In the genomic region with DNA sequence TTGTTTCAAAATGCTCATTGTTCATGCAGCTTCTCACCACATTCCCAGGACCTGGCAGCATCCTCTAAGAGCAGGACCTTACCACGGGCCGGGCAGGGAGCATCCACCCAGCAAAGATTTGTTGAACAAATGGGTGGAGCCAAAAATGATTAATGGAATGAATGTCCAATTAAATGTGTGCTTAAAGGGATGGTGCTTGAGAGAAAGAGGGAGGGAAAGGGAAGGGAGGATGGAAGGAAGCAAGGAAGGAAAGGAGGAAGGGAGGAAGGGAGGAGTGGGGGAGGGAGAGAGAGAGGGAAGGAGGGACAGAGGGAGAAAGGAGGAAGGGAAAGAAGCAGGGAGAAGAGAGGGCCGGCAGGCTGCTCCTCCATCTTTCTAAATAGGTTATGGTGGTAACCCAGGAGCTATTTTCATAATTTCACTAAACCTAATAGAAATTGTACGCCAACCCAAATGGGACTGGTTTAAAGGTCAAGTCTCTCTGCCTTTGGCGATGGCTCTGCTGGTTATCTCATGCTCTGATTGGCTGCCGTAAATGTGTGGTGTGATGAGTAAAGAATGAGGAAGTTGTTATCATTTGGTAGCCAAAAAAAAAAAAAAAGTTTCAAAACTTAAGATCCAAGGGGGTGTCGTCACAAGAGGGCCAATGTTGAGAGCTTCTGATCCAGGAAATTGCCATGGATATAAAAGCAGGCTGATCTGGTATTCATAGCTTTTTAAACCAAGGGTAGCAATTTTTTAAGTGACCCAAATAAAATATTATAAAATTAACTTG, we compare ENCODE assay signal across 12 cellular contexts.
DNase-seq lines count a peak whose midpoint lies in the region; ATAC-seq and TF ChIP-seq lines count a peak whose summit lies in the region.
"Had no signal": no experiment of that assay in that cellular context is flagged by ENCODE, and none has a peak within 500 bp of the region (broad histone marks: within the 10 kb centered on the region; RNA-seq: fewer than 3 reads in every experiment).

No MANE protein-coding gene starts in this region.

- CTCF ChIA-PET in CD8-positive, alpha-beta T cell (lab: Charles Lee): no interaction called here
- CTCF ChIA-PET in OCI-LY7 (lab: Charles Lee; ENCODE audit: unreplicated experiment): no interaction called here

- H3K4me2 ChIP-seq in OCI-LY7 (ENCODE audit: low read length): no peak overlapping the region

- 19% methylated on average over 7 of the region's 7 CpGs for WGBS in liver

- TF ChIP-seq CTCF in brain microvascular endothelial cell (IDR thresholded peaks at IDR 0.05; ENCODE audit: low read depth, low read length, missing control alignments): no peak
- no peak for TF ChIP-seq CTCF in liver (IDR thresholded peaks at IDR 0.05; ENCODE audit: low read depth, low read length, missing input control)
- no peak for TF ChIP-seq CTCF in CD8-positive, alpha-beta T cell (IDR thresholded peaks at IDR 0.05)
- no peak for TF ChIP-seq CTCF in OCI-LY7 (conservative IDR thresholded peaks at IDR 0.05; ENCODE audit: low read length)

- H3K9ac ChIP-seq in liver (ENCODE audit: low read depth in 1 of 2, low read length in 2 of 2): no peak overlapping the region

- H3K27me3 Mint-ChIP-seq in CD8-positive, alpha-beta T cell (ENCODE audit: low read depth): peaks cover 31% of the 10 kb centered on the region
- peaks cover 25 to 78% of the 10 kb centered on the region in 2 donors for H3K27me3 Mint-ChIP-seq in effector memory CD8-positive, alpha-beta T cell

- intact Hi-C loops in CD8-positive, alpha-beta T cell (cut with DNase I, micrococcal nuclease): no loop called here
- intact Hi-C loops in OCI-LY7 (cut with micrococcal nuclease; ENCODE audit: unreplicated experiment): no loop called here

- no peaks in the 10 kb centered on the region for H3K9me3 Mint-ChIP-seq in CD8-positive, alpha-beta T cell
- H3K9me3 Mint-ChIP-seq in effector memory CD8-positive, alpha-beta T cell: no peaks in the 10 kb centered on the region
- H3K9me3 Mint-ChIP-seq: activated B cell treated with CpG ODN at 0.5 μM for 24 hours had no signal

- H3K27ac Mint-ChIP-seq in CD8-positive, alpha-beta T cell: no peak overlapping the region
- no peak overlapping the region for H3K27ac Mint-ChIP-seq in effector memory CD8-positive, alpha-beta T cell
- H3K27ac Mint-ChIP-seq: activated B cell treated with CpG ODN at 0.5 μM for 24 hours had no signal

- H3K36me3 Mint-ChIP-seq in CD8-positive, alpha-beta T cell: no peaks in the 10 kb centered on the region
- H3K36me3 Mint-ChIP-seq in effector memory CD8-positive, alpha-beta T cell (ENCODE audit: insufficient read depth): no peaks in the 10 kb centered on the region

- H3K4me3 ChIP-seq in brain microvascular endothelial cell (ENCODE audit: low read depth, low read length): no peak overlapping the region
- H3K4me3 ChIP-seq in liver (ENCODE audit: low read depth in 1 of 3, low read length in 3 of 3): no peak overlapping the region
- no peak overlapping the region for H3K4me3 ChIP-seq in CD8-positive, alpha-beta T cell (ENCODE audit: low read depth, low read length)
- no peak overlapping the region for H3K4me3 ChIP-seq in OCI-LY7 (ENCODE audit: low read depth, low read length, poor library complexity, severe bottlenecking)

- no peak for TF ChIP-seq RAD21 in liver (IDR thresholded peaks at IDR 0.05)

- no TSS peak for BruUV-seq in OCI-LY7 (replicated peaks; lab: Mats Ljungman, UMichigan)

- no peak overlapping the region for H2AFZ ChIP-seq in OCI-LY7 (ENCODE audit: low read length)

- in situ Hi-C loops in brain microvascular endothelial cell (cut with HindIII; ENCODE audit: low pct_ligation_motif_present, low sequenced_read_pairs): no loop called here

- H3K27me3 ChIP-seq in brain microvascular endothelial cell (replicated peaks): no peaks in the 10 kb centered on the region
- H3K27me3 ChIP-seq in liver (ENCODE audit: control insufficient read depth in 4 of 4, insufficient read depth in 4 of 4, low read length in 3 of 4): peaks cover 0 to 4% (median under 1%) of the 10 kb centered on the region in 4 donors
- no peaks in the 10 kb centered on the region for H3K27me3 ChIP-seq in CD8-positive, alpha-beta T cell (ENCODE audit: insufficient read depth, low read length)

- H3K79me2 ChIP-seq in OCI-LY7 (ENCODE audit: insufficient read depth, low read depth, low read length): no peaks in the 10 kb centered on the region

- H3K36me3 ChIP-seq in brain microvascular endothelial cell (replicated peaks): no peaks in the 10 kb centered on the region
- H3K36me3 ChIP-seq in liver (ENCODE audit: control insufficient read depth in 4 of 4, insufficient read depth in 3 of 4, low read depth in 1 of 4, low read length in 3 of 4): no peaks in the 10 kb centered on the region
- H3K36me3 ChIP-seq in CD8-positive, alpha-beta T cell (ENCODE audit: insufficient read depth, low read length): no peaks in the 10 kb centered on the region
- no peaks in the 10 kb centered on the region for H3K36me3 ChIP-seq in OCI-LY7 (ENCODE audit: insufficient read depth, low read length)

- H3K9me3 ChIP-seq in liver (ENCODE audit: control insufficient read depth in 4 of 4, low read length in 3 of 4) (no peaks in the 10 kb centered on the region), OCI-LY7 (ENCODE audit: low read length) (no peaks in the 10 kb centered on the region)
- H3K9me3 ChIP-seq in CD8-positive, alpha-beta T cell (ENCODE audit: low read length): no peaks in the 10 kb centered on the region

- H4K20me1 ChIP-seq in OCI-LY7 (ENCODE audit: insufficient read depth, low read length): no peaks in the 10 kb centered on the region

- no peak for ATAC-seq in CD8-positive, alpha-beta T cell
- no peak for ATAC-seq in effector memory CD8-positive, alpha-beta T cell (replicated peaks)
- ATAC-seq in HG02763 (IDR thresholded peaks at IDR 0.05; ENCODE audit: unreplicated experiment): no peak

- H3K27ac ChIP-seq in brain microvascular endothelial cell (peak overlapping the region; percentile 84), liver (ENCODE audit: low read depth in 1 of 2, low read length in 2 of 2) (peak overlapping the region; percentile 28 to 51), OCI-LY7 (ENCODE audit: low read depth, low read length, poor library complexity, severe bottlenecking) (no peak overlapping the region)
- H3K27ac ChIP-seq in CD8-positive, alpha-beta T cell (ENCODE audit: low read depth, low read length): no peak overlapping the region

- no peaks in the 10 kb centered on the region for H3K4me1 Mint-ChIP-seq in CD8-positive, alpha-beta T cell (ENCODE audit: low read depth)
- H3K4me1 Mint-ChIP-seq in effector memory CD8-positive, alpha-beta T cell (ENCODE audit: low read depth in 2 of 2): no peaks in the 10 kb centered on the region
- H3K4me1 Mint-ChIP-seq: activated B cell treated with CpG ODN at 0.5 μM for 24 hours had no signal

- H3K9me2 ChIP-seq in OCI-LY7 (ENCODE audit: insufficient read depth, low read length): no peaks in the 10 kb centered on the region

- no peak overlapping the region for H3K4me3 Mint-ChIP-seq in CD8-positive, alpha-beta T cell
- H3K4me3 Mint-ChIP-seq in effector memory CD8-positive, alpha-beta T cell: no peak overlapping the region
- H3K4me3 Mint-ChIP-seq: activated B cell treated with CpG ODN at 0.5 μM for 24 hours had no signal

- no peaks in the 10 kb centered on the region for H3K4me1 ChIP-seq in liver (ENCODE audit: control insufficient read depth in 4 of 4, insufficient read depth in 4 of 4, low read length in 3 of 4)
- no peaks in the 10 kb centered on the region for H3K4me1 ChIP-seq in CD8-positive, alpha-beta T cell (ENCODE audit: insufficient read depth, low read length)
- no peaks in the 10 kb centered on the region for H3K4me1 ChIP-seq in OCI-LY7 (ENCODE audit: insufficient read depth, low read length, poor library complexity, severe bottlenecking)

- POLR2A ChIA-PET in CD8-positive, alpha-beta T cell (lab: Charles Lee): interaction anchor here (0.8 kb wide), 1 partner anchor 229 kb away, joined by 3 read pairs; no protein-coding TSS in a partner anchor
- POLR2A ChIA-PET in OCI-LY7 (lab: Charles Lee): interaction anchor here (0.7 kb wide), 1 partner anchor 1994 kb away, joined by 4 read pairs; no protein-coding TSS in a partner anchor

- DNase-seq in AG20443 (ENCODE audit: low spot score): peak; percentile 82
- peak; percentile 28 for DNase-seq in LHCN-M2 (ENCODE audit: low read depth)
- peak; percentile 88 for DNase-seq in brain microvascular endothelial cell
- DNase-seq in CD8-positive, alpha-beta T cell: no peak
- DNase-seq in effector memory CD8-positive, alpha-beta T cell: no peak
- no peak for DNase-seq in OCI-LY7 (ENCODE audit: low spot score)
- DNase-seq: activated B cell treated with CpG ODN at 0.5 μM for 24 hours, activated gamma-delta T cell, Calu3, NCI-H1092 treated with DMSO at 0.1 percent for 48 hours had no signal

TF ChIP-seq in liver, 16 proteins besides CTCF, POLR2A, EP300 and RAD21:
- peak; percentile 55 for TF ChIP-seq NR2F2 (IDR thresholded peaks at IDR 0.05)
- TF ChIP-seq EGR1 (IDR thresholded peaks at IDR 0.05; ENCODE audit: low read depth in 2 of 2): no peak

Comparison
In these comparisons a context has a peak if more than half of its experiments do, and no peak if none do; other contexts are left out.
1. DNase-seq: peak in AG20443 (single experiment), LHCN-M2 (single experiment) and brain microvascular endothelial cell (single experiment); none in CD8-positive, alpha-beta T cell (0 of 7), effector memory CD8-positive, alpha-beta T cell (0 of 3) and OCI-LY7 (single experiment).
2. H3K27ac ChIP-seq: peak in brain microvascular endothelial cell (single experiment) and liver (2 of 2); none in CD8-positive, alpha-beta T cell (single experiment) and OCI-LY7 (single experiment).